Comparison of ENCODE assay signal across 20 cellular contexts in the genomic region with DNA sequence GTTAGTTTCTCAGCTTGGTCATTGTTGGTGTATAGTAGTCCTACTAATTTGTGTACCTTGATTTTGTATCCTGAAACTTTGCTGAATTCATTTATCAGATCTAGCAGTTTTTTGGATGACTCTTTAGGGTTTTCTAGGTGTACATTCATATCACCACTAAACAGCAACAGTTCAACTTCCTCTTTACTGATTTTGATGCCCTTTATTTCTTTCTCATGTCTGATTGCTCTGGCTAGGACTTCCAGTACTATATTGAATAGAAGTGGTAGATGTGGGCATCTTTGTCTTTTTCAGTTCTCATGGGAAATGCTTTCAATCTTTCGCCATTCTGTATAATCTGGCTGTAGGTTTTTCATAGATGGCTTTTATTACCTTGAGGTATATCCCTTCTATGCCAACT.
"Had no signal": no experiment of that assay in that cellular context is flagged by ENCODE, and none has a peak within 500 bp of the region (broad histone marks: within the 10 kb centered on the region; RNA-seq: fewer than 3 reads in every experiment).

No MANE protein-coding gene starts in this region.

- H3K27me3 ChIP-seq: colonic mucosa, esophagus squamous epithelium, neutrophil, suprapubic skin, tibial nerve, upper lobe of right lung, vagina had no signal

- H3K4me3 ChIP-seq: colonic mucosa, esophagus squamous epithelium, lung, mucosa of descending colon, suprapubic skin, tibial nerve, upper lobe of right lung, vagina had no signal

- H3K4me3 Mint-ChIP-seq: naive thymus-derived CD8-positive, alpha-beta T cell had no signal

- H3K27ac Mint-ChIP-seq: naive thymus-derived CD8-positive, alpha-beta T cell had no signal

- FAIRE-seq: kidney had no signal

- ATAC-seq: left cardiac atrium; left ventricle myocardium superior; mucosa of descending colon; naive thymus-derived CD8-positive, alpha-beta T cell; sciatic nerve; stimulated activated naive CD8-positive, alpha-beta T cell treated with anti-CD3 and anti-CD28 coated beads, Interleukin-15, Interleukin-2, amounts not matched to agents 100 U/mL and 50 U/mL, for 24 hours; upper lobe of right lung had no signal

- H3K4me1 ChIP-seq: colonic mucosa, esophagus squamous epithelium, suprapubic skin, tibial nerve, upper lobe of right lung, vagina had no signal

- H3K4me1 Mint-ChIP-seq: naive thymus-derived CD8-positive, alpha-beta T cell had no signal

- H3K9me3 ChIP-seq: colonic mucosa, mucosa of descending colon, neutrophil, suprapubic skin, vagina had no signal

- H3K27ac ChIP-seq: colonic mucosa, esophagus squamous epithelium, neutrophil, suprapubic skin, tibial nerve, upper lobe of right lung, vagina had no signal

- DNase-seq: colonic mucosa; dermis blood vessel endothelial cell; esophagus squamous epithelium; foreskin fibroblast; kidney; left cardiac atrium; left ventricle myocardium superior; mesendoderm; mucosa of descending colon; naive thymus-derived CD8-positive, alpha-beta T cell; posterior cingulate gyrus; stimulated activated CD4-positive, alpha-beta T cell treated with anti-CD3 and anti-CD28 coated beads, Interleukin-2, amount 100 ng/mL, for 24 hours; stimulated activated naive CD8-positive, alpha-beta T cell treated with anti-CD3 and anti-CD28 coated beads, Interleukin-15, Interleukin-2, amounts not matched to agents 100 U/mL and 50 U/mL, for 24 hours; upper lobe of right lung had no signal

- H3K36me3 ChIP-seq: colonic mucosa, esophagus squamous epithelium, neutrophil, suprapubic skin, tibial nerve, upper lobe of right lung, vagina had no signal
